Comparison of ENCODE assay signal across 8 cellular contexts in genomic region chr22:37020192-37020479, GRCh38. TPM values are rescaled to one million over a fixed set of nuclear protein-coding genes. Genes with fewer than 3 reads are reported as not detected.
DNase-seq lines count a peak whose midpoint lies in the region; ATAC-seq, FAIRE-seq and TF ChIP-seq lines count a peak whose summit lies in the region.

No MANE protein-coding gene starts in this region.

- ATAC-seq in effector memory CD8-positive, alpha-beta T cell (replicated peaks): no peak
- peak; percentile 45 for ATAC-seq in aorta (ENCODE audit: low FRiP score)
- no peak for ATAC-seq in GM21515 (IDR thresholded peaks at IDR 0.05; ENCODE audit: unreplicated experiment)
- ATAC-seq in GM18505 (IDR thresholded peaks at IDR 0.05; ENCODE audit: unreplicated experiment): no peak

- H3K27ac ChIP-seq in 22Rv1 (peak overlapping the region; percentile 73), aorta (ENCODE audit: low read depth in 1 of 2, low read length in 2 of 2) (peak overlapping the region in 1 of 2 donors; percentile 9)

- 0 to 1% methylated on average over 5 of the region's 5 CpGs for WGBS in aorta, 2 donors

- no peaks in the 10 kb centered on the region for H3K27me3 ChIP-seq in aorta (ENCODE audit: control insufficient read depth in 1 of 2, insufficient read depth in 2 of 2, low read length in 1 of 2)

- no peaks in the 10 kb centered on the region for H3K9me3 Mint-ChIP-seq in effector memory CD8-positive, alpha-beta T cell

- peak overlapping the region; percentile 92 for H3K4me3 ChIP-seq in GM12875 (ENCODE audit: low read depth, low read length)
- H3K4me3 ChIP-seq in aorta (ENCODE audit: low read length in 2 of 2): peak overlapping the region; percentile 93 to 94

- intact Hi-C loops in aorta (cut with DNase I): no loop called here

- TF ChIP-seq POLR2A in GM18505 (IDR thresholded peaks at IDR 0.05; ENCODE audit: borderline replicate concordance, extremely low read depth, insufficient read depth, insufficient read length): no peak

- peaks cover 0 to 3% of the 10 kb centered on the region in 2 donors for H3K4me1 ChIP-seq in aorta (ENCODE audit: control insufficient read depth in 1 of 2, insufficient read depth in 2 of 2, low read length in 2 of 2)

- H3K4me1 Mint-ChIP-seq in effector memory CD8-positive, alpha-beta T cell (ENCODE audit: low read depth in 2 of 2): peaks cover 19 to 23% of the 10 kb centered on the region in 2 donors

- H3K9me3 ChIP-seq in aorta (ENCODE audit: control insufficient read depth, low read length): no peaks in the 10 kb centered on the region

- DNase-seq in RCC 7860 (ENCODE audit: low spot score) (peak; percentile 38), midbrain (lab: John Stamatoyannopoulos, UW) (peak; percentile 44), aorta (peak in 1 of 2 donors; percentile 69)
- peak in 1 of 3 experiments; percentile 6 for DNase-seq in effector memory CD8-positive, alpha-beta T cell

- no peak for TF ChIP-seq CTCF in 22Rv1 (IDR thresholded peaks at IDR 0.05)
- TF ChIP-seq CTCF in GM12875 (IDR thresholded peaks at IDR 0.05; ENCODE audit: borderline replicate concordance, insufficient read depth, low read depth, low read length): no peak

- peak overlapping the region; percentile 88 to 89 for H3K4me3 Mint-ChIP-seq in effector memory CD8-positive, alpha-beta T cell

- H3K36me3 ChIP-seq in aorta (ENCODE audit: control insufficient read depth in 1 of 2, insufficient read depth in 2 of 2, low read length in 1 of 2): no peaks in the 10 kb centered on the region

- FAIRE-seq in RCC 7860 (lab: Jason Lieb, UNC): no peak

- H3K36me3 Mint-ChIP-seq in effector memory CD8-positive, alpha-beta T cell (ENCODE audit: insufficient read depth): no peaks in the 10 kb centered on the region

- H3K27ac Mint-ChIP-seq in effector memory CD8-positive, alpha-beta T cell: peak overlapping the region; percentile 41 to 84

- no peaks in the 10 kb centered on the region for H3K27me3 Mint-ChIP-seq in effector memory CD8-positive, alpha-beta T cell

RNA-seq across cellular contexts. Expression of gene MPST, which starts 0.6 kb away (rescaled TPM):
- total RNA-seq in aorta: 10 to 100 TPM; 30.8 to 38.6 TPM
- polyA plus RNA-seq in aorta: 100 to 1,000 TPM in 1 of 2 donors, 10 to 100 TPM in 1; 55.1 to 102 TPM

RNA-seq across cellular contexts. Expression of gene TST, which starts 0.9 kb away (rescaled TPM):
- total RNA-seq in aorta: 1 to 10 TPM; 9.7 to 10.0 TPM
- 10 to 100 TPM; 26.8 to 61.7 TPM for polyA plus RNA-seq in aorta

RNA-seq across cellular contexts. Expression of gene KCTD17, which starts 31.4 kb away (rescaled TPM):
- total RNA-seq in aorta: 10 to 100 TPM; 21.0 to 27.5 TPM
- 10 to 100 TPM; 15.2 to 20.5 TPM for polyA plus RNA-seq in aorta
